ENCODE assay signal across 24 cellular contexts in genomic region chr4:92461732-92462131, GRCh38.
"Had no signal": no experiment of that assay in that cellular context is flagged by ENCODE, and none has a peak within 500 bp of the region (broad histone marks: within the 10 kb centered on the region; RNA-seq: fewer than 3 reads in every experiment).

No MANE protein-coding gene starts in this region.

- H3K4me3 Mint-ChIP-seq: activated CD4-positive, alpha-beta memory T cell treated with anti-CD3 and anti-CD28 coated beads for 36 hours; activated CD4-positive, alpha-beta T cell treated with anti-CD3 and anti-CD28 coated beads, Interleukin-2, amount 10 ng/mL, durations not matched to agents 7 days and 5 days; activated naive CD4-positive, alpha-beta T cell treated with anti-CD3 and anti-CD28 coated beads, Interleukin-2, amount 10 ng/mL, durations not matched to agents 7 days and 5 days; activated naive CD8-positive, alpha-beta T cell treated with anti-CD3 and anti-CD28 coated beads for 36 hours; activated T-cell treated with anti-CD3 and anti-CD28 coated beads, Interleukin-2, amount 50 U/mL, for 4 hours; T-helper 17 cell had no signal

- H3K4me1 Mint-ChIP-seq: activated CD4-positive, alpha-beta T cell treated with anti-CD3 and anti-CD28 coated beads, Interleukin-2, amount 10 ng/mL, durations not matched to agents 7 days and 5 days; activated naive CD4-positive, alpha-beta T cell treated with anti-CD3 and anti-CD28 coated beads, Interleukin-2, amount 10 ng/mL, durations not matched to agents 7 days and 5 days; activated naive CD8-positive, alpha-beta T cell treated with anti-CD3 and anti-CD28 coated beads for 36 hours; T-helper 17 cell had no signal

- H3K27ac Mint-ChIP-seq: activated CD4-positive, alpha-beta memory T cell treated with anti-CD3 and anti-CD28 coated beads for 36 hours; activated CD4-positive, alpha-beta T cell treated with anti-CD3 and anti-CD28 coated beads, Interleukin-2, amount 10 ng/mL, durations not matched to agents 7 days and 5 days; activated naive CD4-positive, alpha-beta T cell treated with anti-CD3 and anti-CD28 coated beads, Interleukin-2, amount 10 ng/mL, durations not matched to agents 7 days and 5 days; activated naive CD8-positive, alpha-beta T cell treated with anti-CD3 and anti-CD28 coated beads for 36 hours; activated T-helper 2 cell treated with anti-CD3 and anti-CD28 coated beads, Interferon-gamma antibody, Interleukin-2, Interleukin-4, amounts not matched to agents 10 μg/mL and 5 μg/mL and 100 μg/mL, durations not matched to agents 14 hours and 24 hours and 36 hours; T-helper 17 cell had no signal

- H3K27me3 Mint-ChIP-seq: activated CD4-positive, alpha-beta memory T cell treated with anti-CD3 and anti-CD28 coated beads for 36 hours; activated CD4-positive, alpha-beta T cell treated with anti-CD3 and anti-CD28 coated beads, Interleukin-2, amount 10 ng/mL, durations not matched to agents 7 days and 5 days; activated naive CD4-positive, alpha-beta T cell treated with anti-CD3 and anti-CD28 coated beads, Interleukin-2, amount 10 ng/mL, durations not matched to agents 7 days and 5 days; activated naive CD8-positive, alpha-beta T cell treated with anti-CD3 and anti-CD28 coated beads for 36 hours; T-helper 17 cell had no signal

- H3K4me3 ChIP-seq: K562 had no signal

- ATAC-seq: activated T-cell treated with anti-CD3 and anti-CD28 coated beads, Interleukin-2, amount 50 U/mL, for 4 hours; K562; T-helper 17 cell had no signal

- DNase-seq: activated CD4-positive, alpha-beta memory T cell treated with anti-CD3 and anti-CD28 coated beads for 36 hours; activated CD4-positive, alpha-beta T cell treated with anti-CD3 and anti-CD28 coated beads, Interleukin-2, amount 10 ng/mL, durations not matched to agents 7 days and 5 days; activated CD4-positive, CD25-positive, alpha-beta regulatory T cell; activated CD8-positive, alpha-beta memory T cell treated with anti-CD3 and anti-CD28 coated beads for 24 hours; activated gamma-delta T cell treated with Interleukin-2 at 50 U/mL for 16 hours; activated naive CD4-positive, alpha-beta T cell treated with anti-CD3 and anti-CD28 coated beads, Interleukin-2, amount 10 ng/mL, durations not matched to agents 7 days and 5 days; activated naive CD8-positive, alpha-beta T cell treated with anti-CD3 and anti-CD28 coated beads for 36 hours; activated T-cell treated with anti-CD3 and anti-CD28 coated beads, Interleukin-2, amount 50 U/mL, for 4 hours; aorta; central memory CD4-positive, alpha-beta T cell; Karpas-422; NCI-H1105 treated with DMSO at 0.1 percent for 48 hours; NCI-H146; NCI-H187 treated with DMSO at 0.1 percent for 48 hours; NCI-H2081 treated with DMSO at 0.1 percent for 48 hours; NCI-H446 treated with DMSO at 0.1 percent for 48 hours; NCI-H524 treated with DMSO at 0.1 percent for 48 hours; NCI-H774; NK-92 treated with Interleukin-12 subunit alpha and Interleukin-12 subunit beta, amount 100 ng/mL, for 24 hours; SIG-M5; T-helper 17 cell; T-helper 9 cell had no signal

- H3K9me3 Mint-ChIP-seq: activated CD4-positive, alpha-beta memory T cell treated with anti-CD3 and anti-CD28 coated beads for 36 hours; activated CD4-positive, alpha-beta T cell treated with anti-CD3 and anti-CD28 coated beads, Interleukin-2, amount 10 ng/mL, durations not matched to agents 7 days and 5 days; activated naive CD4-positive, alpha-beta T cell treated with anti-CD3 and anti-CD28 coated beads, Interleukin-2, amount 10 ng/mL, durations not matched to agents 7 days and 5 days; activated T-cell treated with anti-CD3 and anti-CD28 coated beads, Interleukin-2, amount 50 U/mL, for 4 hours; activated T-helper 2 cell treated with anti-CD3 and anti-CD28 coated beads, Interferon-gamma antibody, Interleukin-2, Interleukin-4, amounts not matched to agents 10 μg/mL and 5 μg/mL and 100 μg/mL, durations not matched to agents 14 hours and 24 hours and 36 hours had no signal

- H3K36me3 Mint-ChIP-seq: activated CD4-positive, alpha-beta memory T cell treated with anti-CD3 and anti-CD28 coated beads for 36 hours; activated naive CD4-positive, alpha-beta T cell treated with anti-CD3 and anti-CD28 coated beads, Interleukin-2, amount 10 ng/mL, durations not matched to agents 7 days and 5 days; activated naive CD8-positive, alpha-beta T cell treated with anti-CD3 and anti-CD28 coated beads for 36 hours had no signal
